ENCODE assay signal across 20 cellular contexts in the genomic region with DNA sequence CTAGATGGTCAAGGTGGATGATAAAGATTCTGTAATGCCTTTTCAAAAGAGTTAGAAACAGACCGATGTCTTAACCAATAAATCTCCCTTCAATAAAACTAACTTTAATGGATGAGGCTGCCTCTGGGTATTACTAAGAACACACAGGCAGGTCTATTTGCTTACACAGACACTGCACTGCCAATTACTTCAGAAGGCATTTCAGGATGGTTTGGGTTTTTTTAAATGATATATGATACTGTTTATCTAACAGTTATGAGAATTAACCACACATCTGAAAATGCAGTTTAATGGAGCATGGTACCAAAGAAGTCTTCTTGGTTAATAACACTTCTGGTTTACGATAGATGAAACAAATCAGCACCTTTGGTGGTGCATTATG.
DNase-seq lines count a peak whose midpoint lies in the region; ATAC-seq and TF ChIP-seq lines count a peak whose summit lies in the region.
"Had no signal": no experiment of that assay in that cellular context is flagged by ENCODE, and none has a peak within 500 bp of the region (broad histone marks: within the 10 kb centered on the region; RNA-seq: fewer than 3 reads in every experiment).

No MANE protein-coding gene starts in this region.

- peak overlapping the region; percentile 73 for H2AFZ ChIP-seq in neural progenitor cell (replicated peaks)

- no peaks in the 10 kb centered on the region for H3K27me3 ChIP-seq in neural progenitor cell
- H3K27me3 ChIP-seq: upper lobe of left lung had no signal

- no peaks in the 10 kb centered on the region for H3K27me3 Mint-ChIP-seq in neural progenitor cell (ENCODE audit: insufficient read depth, low read depth)
- H3K27me3 Mint-ChIP-seq: natural killer cell treated with Interleukin-12 subunit alpha and Interleukin-12 subunit beta and Interleukin-15 and Interleukin-18, amount 100 ng/mL, for 72 hours had no signal

- no peaks in the 10 kb centered on the region for H3F3A ChIP-seq in neural progenitor cell (ENCODE audit: low read depth)

- peaks cover 5% of the 10 kb centered on the region for H3K9me3 Mint-ChIP-seq in neural progenitor cell

- TF ChIP-seq CTCF in neural progenitor cell (IDR thresholded peaks at IDR 0.05) = no peak

- H3K4me3 Mint-ChIP-seq in neural progenitor cell = no peak overlapping the region
- H3K4me3 Mint-ChIP-seq: memory B cell; natural killer cell treated with Interleukin-12 subunit alpha and Interleukin-12 subunit beta and Interleukin-15 and Interleukin-18, amount 100 ng/mL, for 72 hours; T-helper 2 cell treated with Interferon-gamma antibody and Interleukin-4, amounts not matched to agents 5 μg/mL and 100 μg/mL, for 36 hours had no signal

- H3K4me1 Mint-ChIP-seq in neural progenitor cell = peaks cover 17% of the 10 kb centered on the region
- H3K4me1 Mint-ChIP-seq: memory B cell had no signal

- H3K79me2 ChIP-seq in neural progenitor cell (ENCODE audit: low read depth) = no peaks in the 10 kb centered on the region

- H3K27ac Mint-ChIP-seq in neural progenitor cell = no peak overlapping the region
- H3K27ac Mint-ChIP-seq: memory B cell; natural killer cell treated with Interleukin-12 subunit alpha and Interleukin-12 subunit beta and Interleukin-15 and Interleukin-18, amount 100 ng/mL, for 72 hours; T-helper 2 cell treated with Interferon-gamma antibody and Interleukin-4, amounts not matched to agents 5 μg/mL and 100 μg/mL, for 36 hours had no signal

- no peak overlapping the region for H3K27ac ChIP-seq in neural progenitor cell
- H3K27ac ChIP-seq: A549, C4-2B, upper lobe of left lung had no signal

- peaks cover 12% of the 10 kb centered on the region for H3K4me1 ChIP-seq in neural progenitor cell
- H3K4me1 ChIP-seq: A549, upper lobe of left lung had no signal

- H3K36me3 ChIP-seq in neural progenitor cell = no peaks in the 10 kb centered on the region
- H3K36me3 ChIP-seq: upper lobe of left lung had no signal

- no peaks in the 10 kb centered on the region for H3K9me3 ChIP-seq in neural progenitor cell (ENCODE audit: low read depth)
- H3K9me3 ChIP-seq: upper lobe of left lung had no signal

- no peak overlapping the region for H3K4me2 ChIP-seq in neural progenitor cell
- H3K4me2 ChIP-seq: A549 had no signal

- peak; percentile 11 for DNase-seq in NCI-H2029 (lab: John Stamatoyannopoulos, UW)
- DNase-seq in NCI-H2029 treated with DMSO at 0.1 percent for 48 hours (lab: John Stamatoyannopoulos, UW) = no peak
- peak; percentile 22 to 30 for DNase-seq in NCI-H1930 (lab: John Stamatoyannopoulos, UW)
- DNase-seq in neural progenitor cell (ENCODE audit: low spot score) = no peak
- no peak for DNase-seq in NOMO-1 treated with dmso at 0.1 percent for 144 hours (lab: John Stamatoyannopoulos, UW; ENCODE audit: unreplicated experiment)
- DNase-seq in NCI-H226 = no peak
- DNase-seq: activated naive CD4-positive, alpha-beta T cell treated with Interleukin-2 at 50 U/mL for 16 hours; cortex of kidney; erythroblast; KBM-7; Right ventricle myocardium superior; stimulated activated naive CD8-positive, alpha-beta T cell treated with anti-CD3 and anti-CD28 coated beads, Interleukin-15, Interleukin-2, amounts not matched to agents 100 U/mL and 50 U/mL, for 24 hours; upper lobe of left lung had no signal

- ATAC-seq in SK-N-SH treated with all-trans-retinoic acid at 6 μM for 48 hours (peak; percentile 68), GM18868 (IDR thresholded peaks at IDR 0.05; ENCODE audit: unreplicated experiment) (no peak)
- ATAC-seq: A549; natural killer cell treated with Interleukin-12 subunit alpha and Interleukin-12 subunit beta and Interleukin-15 and Interleukin-18, amount 100 ng/mL, for 72 hours; stimulated activated naive CD8-positive, alpha-beta T cell treated with anti-CD3 and anti-CD28 coated beads, Interleukin-15, Interleukin-2, amounts not matched to agents 100 U/mL and 50 U/mL, for 24 hours had no signal

- H4K20me1 ChIP-seq in neural progenitor cell (ENCODE audit: low read depth) = no peaks in the 10 kb centered on the region

- no peak overlapping the region for H3K9ac ChIP-seq in neural progenitor cell

- no peak overlapping the region for H3K4me3 ChIP-seq in neural progenitor cell
- H3K4me3 ChIP-seq: A549, upper lobe of left lung had no signal

- H3K36me3 Mint-ChIP-seq in neural progenitor cell = no peaks in the 10 kb centered on the region
- H3K36me3 Mint-ChIP-seq: memory B cell; natural killer cell treated with Interleukin-12 subunit alpha and Interleukin-12 subunit beta and Interleukin-15 and Interleukin-18, amount 100 ng/mL, for 72 hours had no signal

TF ChIP-seq in SK-N-SH treated with all-trans-retinoic acid at 6 μM for 48 hours, 23 proteins besides CTCF, POLR2A, EP300 and RAD21:
- no peak for TF ChIP-seq ESRRG (CRISPR knock-in tag; IDR thresholded peaks at IDR 0.05)
- TF ChIP-seq ISL1 (CRISPR knock-in tag; IDR thresholded peaks at IDR 0.05) = peak; percentile 58
TF ChIP-seq in SK-N-SH treated with all-trans-retinoic acid at 6 μM for 48 hours: peak in this region for 1.

Comparison
In these comparisons a context has a peak if more than half of its experiments do, and no peak if none do; other contexts are left out.
1. DNase-seq: peak in NCI-H2029 (single experiment) and NCI-H1930 (2 of 2); none in NCI-H2029 treated with DMSO at 0.1 percent for 48 hours (single experiment), neural progenitor cell (single experiment), NOMO-1 treated with dmso at 0.1 percent for 144 hours (single experiment) and NCI-H226 (single experiment).